Comparison of ENCODE assay signal across 8 cellular contexts in the genomic region with DNA sequence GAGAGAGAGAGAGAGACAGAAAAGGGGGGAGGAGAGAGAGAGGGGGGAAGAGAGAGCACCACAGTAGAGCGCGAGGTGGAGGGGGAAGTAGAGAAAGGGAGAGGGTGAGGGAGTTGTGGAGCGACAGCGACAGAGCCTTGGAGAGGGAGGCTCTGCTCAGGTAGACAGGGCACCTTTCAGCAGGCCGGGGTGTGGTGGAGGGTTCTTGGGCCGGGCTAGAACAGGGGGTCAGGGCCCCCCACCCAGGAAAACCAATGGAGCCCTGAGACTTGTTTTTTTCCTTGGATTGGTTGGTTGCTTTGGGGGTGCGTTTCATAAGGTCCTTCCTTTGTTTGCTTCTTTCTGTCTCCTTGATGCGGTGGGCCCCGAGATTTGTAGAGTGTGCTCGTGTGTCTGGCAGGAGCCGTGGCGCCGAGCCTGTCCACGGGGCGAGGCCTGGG.
DNase-seq lines count a peak whose midpoint lies in the region; TF ChIP-seq lines count a peak whose summit lies in the region.
"Not testable (repeated sequence)": the region's sequence is repeated elsewhere in the genome, so short reads cannot be mapped to it uniquely, and the experiment has no call there.

No MANE protein-coding gene starts in this region.

- H3K36me3 ChIP-seq in CD4-positive, alpha-beta memory T cell (ENCODE audit: insufficient read depth, low read length); HUES64 (ENCODE audit: insufficient read depth, low read length); kidney epithelial cell (ENCODE audit: control insufficient read depth, insufficient read depth, low read length); neuron (ENCODE audit: insufficient read depth, low read length): not testable (repeated sequence)

- TF ChIP-seq CTCF in kidney epithelial cell (IDR thresholded peaks at IDR 0.05; ENCODE audit: insufficient read depth, low read length, poor library complexity, severe bottlenecking) = not testable (repeated sequence)

- peak overlapping the region in 5 of 7 donors; percentile 3 to 83 (median 42) for H3K27ac Mint-ChIP-seq in CD4-positive, alpha-beta memory T cell

- intact Hi-C loops in CD4-positive, alpha-beta memory T cell (cut with micrococcal nuclease) = not testable (repeated sequence)

- not testable (repeated sequence) for H3K9me3 ChIP-seq in CD4-positive, alpha-beta memory T cell (ENCODE audit: control insufficient read depth in 1 of 2, low read length in 2 of 2); HUES64 (ENCODE audit: insufficient read depth, low read depth, low read length); neuron (ENCODE audit: low read length)

- peaks cover 19% of the 10 kb centered on the region for H3K4me1 ChIP-seq in CD4-positive, alpha-beta memory T cell (ENCODE audit: insufficient read depth, low read length)
- H3K4me1 ChIP-seq in HUES64 (ENCODE audit: insufficient read depth, low read length); neuron (ENCODE audit: insufficient read depth, low read length): not testable (repeated sequence)

- peaks cover 23 to 43% (median 31%) of the 10 kb centered on the region in 4 donors for H3K4me1 Mint-ChIP-seq in CD4-positive, alpha-beta memory T cell

- H3K9me3 Mint-ChIP-seq in CD4-positive, alpha-beta memory T cell = peaks cover 2 to 20% (median 9%) of the 10 kb centered on the region in 8 donors

- H3K27me3 Mint-ChIP-seq in CD4-positive, alpha-beta memory T cell = peaks cover 44 to 57% of the 10 kb centered on the region in 2 donors

- H3K27ac ChIP-seq in CD4-positive, alpha-beta memory T cell (ENCODE audit: low read depth, low read length); HUES64 (ENCODE audit: low read depth, low read length): not testable (repeated sequence)
- peak overlapping the region; percentile 80 for H3K27ac ChIP-seq in substantia nigra (ENCODE audit: low read depth, low read length, poor library complexity, severe bottlenecking)

- H3K36me3 Mint-ChIP-seq in CD4-positive, alpha-beta memory T cell = not testable (repeated sequence)

- peak overlapping the region; percentile 85 for H2AFZ ChIP-seq in neuron (ENCODE audit: low read depth, low read length)

- DNase-seq in CD4-positive, alpha-beta memory T cell = peak in 2 of 5 donors; percentile 11 to 46
- DNase-seq in activated CD4-positive, alpha-beta T cell treated with anti-CD3 and anti-CD28 coated beads for 48 hours = peak; percentile 13
- DNase-seq in astrocyte of the hippocampus (ENCODE audit: low read depth, low spot score) (peak; percentile 12), fibroblast of gingiva (ENCODE audit: low read depth) (peak; percentile 43)
- not testable (repeated sequence) for DNase-seq in kidney epithelial cell (ENCODE audit: low read depth); substantia nigra (lab: John Stamatoyannopoulos, UW)

- H3K4me3 Mint-ChIP-seq in CD4-positive, alpha-beta memory T cell = peak overlapping the region; percentile 44 to 83 (median 76)

- not testable (repeated sequence) for H3K4me3 ChIP-seq in CD4-positive, alpha-beta memory T cell (ENCODE audit: low read length in 2 of 2)
- H3K4me3 ChIP-seq in HUES64 (ENCODE audit: low read length) = peak overlapping the region; percentile 58
- H3K4me3 ChIP-seq in kidney epithelial cell (ENCODE audit: low read depth, low read length) = peak overlapping the region; percentile 77
- peak overlapping the region; percentile 59 for H3K4me3 ChIP-seq in neuron (ENCODE audit: low read length)

- 2% methylated on average over 15 of the region's 15 CpGs for WGBS in HUES64

- CTCF ChIA-PET in CD4-positive, alpha-beta memory T cell (lab: Charles Lee; ENCODE audit: partially characterized antibody) = not testable (repeated sequence)

- peaks cover 13% of the 10 kb centered on the region for H3K27me3 ChIP-seq in CD4-positive, alpha-beta memory T cell (ENCODE audit: insufficient read depth, low read length)
- H3K27me3 ChIP-seq in HUES64 (ENCODE audit: insufficient read depth, low read length) = peaks cover 78% of the 10 kb centered on the region
- H3K27me3 ChIP-seq in kidney epithelial cell (ENCODE audit: control insufficient read depth, insufficient read depth, low read length) = peaks cover 38% of the 10 kb centered on the region
- peaks cover 33% of the 10 kb centered on the region for H3K27me3 ChIP-seq in neuron (ENCODE audit: insufficient read depth, low read length)

- POLR2A ChIA-PET in CD4-positive, alpha-beta memory T cell (lab: Charles Lee; ENCODE audit: partially characterized antibody) = interaction anchor here (1.1 kb wide), 1 partner anchor 1016 kb away, joined by 5 read pairs; no protein-coding TSS in a partner anchor

- H3K9ac ChIP-seq in HUES64 (ENCODE audit: low read depth, low read length) = not testable (repeated sequence)
